Comparison of ENCODE assay signal across 8 cellular contexts in genomic region chr17:35486920-35487727, GRCh38. TPM values are rescaled to one million over a fixed set of nuclear protein-coding genes. Genes with fewer than 3 reads are reported as not detected.
DNase-seq lines count a peak whose midpoint lies in the region; ATAC-seq lines count a peak whose summit lies in the region.

No MANE protein-coding gene starts in this region.

- POLR2A ChIA-PET in T-cell (lab: Charles Lee) = interaction anchor here (0.5 to 1.1 kb wide), 7 partner anchors 26 to 249 kb away, joined by 3 to 9 read pairs (median 3); no protein-coding TSS in a partner anchor

- peaks cover 77% of the 10 kb centered on the region for H3K36me3 Mint-ChIP-seq in T-cell
- H3K36me3 Mint-ChIP-seq in activated naive CD8-positive, alpha-beta T cell treated with anti-CD3 and anti-CD28 coated beads, Interleukin-2, amount 50 U/mL, for 24 hours (ENCODE audit: low read depth) = peaks cover 74% of the 10 kb centered on the region

- DNase-seq in DMS79 treated with DMSO at 0.1 percent for 48 hours (lab: John Stamatoyannopoulos, UW) = peak; percentile 48
- DNase-seq in DMS79 (lab: John Stamatoyannopoulos, UW) = no peak
- peak; percentile 46 to 77 (median 64) for DNase-seq in T-cell
- DNase-seq in activated naive CD8-positive, alpha-beta T cell treated with anti-CD3 and anti-CD28 coated beads, Interleukin-2, amount 50 U/mL, for 24 hours = peak; percentile 88
- DNase-seq in iPS-NIHi11 (ENCODE audit: low spot score) = peak; percentile 17
- peak; percentile 92 for DNase-seq in stimulated activated CD4-positive, alpha-beta T cell treated with anti-CD3 and anti-CD28 coated beads, Interleukin-15, amount 100 ng/mL, for 24 hours
- no peak for DNase-seq in NCI-H1436 treated with DMSO at 0.1 percent for 48 hours (lab: John Stamatoyannopoulos, UW)

- ATAC-seq in T-cell (replicated peaks in 1 of 4) = peak; percentile 77 to 84 (median 83)
- peak; percentile 80 for ATAC-seq in activated naive CD8-positive, alpha-beta T cell treated with anti-CD3 and anti-CD28 coated beads, Interleukin-2, amount 50 U/mL, for 24 hours
- ATAC-seq in HG03520 (IDR thresholded peaks at IDR 0.05; ENCODE audit: unreplicated experiment) = no peak

- H3K4me3 Mint-ChIP-seq in T-cell = peak overlapping the region; percentile 94 to 96 (median 95)
- peak overlapping the region; percentile 86 for H3K4me3 Mint-ChIP-seq in activated naive CD8-positive, alpha-beta T cell treated with anti-CD3 and anti-CD28 coated beads, Interleukin-2, amount 50 U/mL, for 24 hours

- peaks cover 53 to 81% (median 64%) of the 10 kb centered on the region in 3 donors for H3K4me1 Mint-ChIP-seq in T-cell
- H3K4me1 Mint-ChIP-seq in activated naive CD8-positive, alpha-beta T cell treated with anti-CD3 and anti-CD28 coated beads, Interleukin-2, amount 50 U/mL, for 24 hours = peaks cover 44% of the 10 kb centered on the region

- CTCF ChIA-PET in T-cell (lab: Charles Lee) = interaction anchor here in 1 of 2 donors (0.8 to 3.3 kb wide), 9 partner anchors 12 to 272 kb away, joined by 3 to 27 read pairs (median 4); partner anchors contain the start of gene SLFN12L

- H3K27me3 Mint-ChIP-seq in T-cell = no peaks in the 10 kb centered on the region
- H3K27me3 Mint-ChIP-seq in activated naive CD8-positive, alpha-beta T cell treated with anti-CD3 and anti-CD28 coated beads, Interleukin-2, amount 50 U/mL, for 24 hours = no peaks in the 10 kb centered on the region

- H3K27ac Mint-ChIP-seq in T-cell = peak overlapping the region; percentile 94 to 98
- peak overlapping the region; percentile 94 for H3K27ac Mint-ChIP-seq in activated naive CD8-positive, alpha-beta T cell treated with anti-CD3 and anti-CD28 coated beads, Interleukin-2, amount 50 U/mL, for 24 hours

- H3K9me3 Mint-ChIP-seq in T-cell = peaks cover 3 to 4% (median 3%) of the 10 kb centered on the region in 3 donors
- peaks cover 24% of the 10 kb centered on the region for H3K9me3 Mint-ChIP-seq in activated naive CD8-positive, alpha-beta T cell treated with anti-CD3 and anti-CD28 coated beads, Interleukin-2, amount 50 U/mL, for 24 hours

RNA-seq across cellular contexts. Expression of gene SLFN13, which starts 38.6 kb away (rescaled TPM):
- total RNA-seq in T-cell = 10 to 100 TPM; 26.6 to 34.9 (median 30.9) TPM

RNA-seq across cellular contexts. Expression of gene SLFN12L, which starts 50.4 kb away (rescaled TPM):
- total RNA-seq in T-cell = 100 to 1,000 TPM in 1 of 5 donors, 10 to 100 TPM in 4; 79.7 to 113 (median 90.7) TPM

RNA-seq across cellular contexts. Expression of gene SLFN12, which starts 54.8 kb away (rescaled TPM):
- total RNA-seq in T-cell = 1 to 10 TPM; 4.9 to 8.1 (median 7.1) TPM

Comparison
In these comparisons a context has a peak if more than half of its experiments do, and no peak if none do; other contexts are left out.
1. DNase-seq: peak in DMS79 treated with DMSO at 0.1 percent for 48 hours (single experiment), T-cell (34 of 34), activated naive CD8-positive, alpha-beta T cell treated with anti-CD3 and anti-CD28 coated beads, Interleukin-2, amount 50 U/mL, for 24 hours (single experiment), iPS-NIHi11 (single experiment) and stimulated activated CD4-positive, alpha-beta T cell treated with anti-CD3 and anti-CD28 coated beads, Interleukin-15, amount 100 ng/mL, for 24 hours (single experiment); none in DMS79 (single experiment) and NCI-H1436 treated with DMSO at 0.1 percent for 48 hours (single experiment).